8 cellular contexts compared by ENCODE assay signal in genomic region chrX:52923781-52924241, GRCh38. TPM values are rescaled to one million over a fixed set of nuclear protein-coding genes. Genes with fewer than 3 reads are reported as not detected.
DNase-seq lines count a peak whose midpoint lies in the region; ATAC-seq and TF ChIP-seq lines count a peak whose summit lies in the region.

No MANE protein-coding gene starts in this region.

- intact Hi-C loops in gastrocnemius medialis (cut with DNase I; ENCODE audit: low total_unique reads): no loop called here

- no peak for TF ChIP-seq POLR2A in gastrocnemius medialis (IDR thresholded peaks at IDR 0.05)

- TF ChIP-seq CTCF in AG10803 (conservative IDR thresholded peaks at IDR 0.05; ENCODE audit: low read length) (no peak), choroid plexus epithelial cell (conservative IDR thresholded peaks at IDR 0.05; ENCODE audit: low read depth, low read length) (no peak), gastrocnemius medialis (IDR thresholded peaks at IDR 0.05 in 4 of 5, conservative IDR thresholded peaks at IDR 0.05 in 1 of 5) (no peak)

- ATAC-seq in GM19463 (IDR thresholded peaks at IDR 0.05; ENCODE audit: unreplicated experiment) (peak; percentile 45), gastrocnemius medialis (peak; percentile 62 to 66)
- ATAC-seq in activated T-cell treated with anti-CD3 and anti-CD28 coated beads, Interleukin-2, amount 50 U/mL, for 72 hours (replicated peaks in 1 of 2): no peak

- H3K9me3 Mint-ChIP-seq in activated T-cell treated with anti-CD3 and anti-CD28 coated beads, Interleukin-2, amount 50 U/mL, for 72 hours: no peaks in the 10 kb centered on the region

- H3K27ac ChIP-seq in gastrocnemius medialis: peak overlapping the region; percentile 54 to 94 (median 68)

- in situ Hi-C loops in gastrocnemius medialis (cut with MboI; ENCODE audit: low sequenced_read_pairs in 4 of 4): loop anchor here in 1 of 4 donors (25.0 kb wide), 1 partner anchor 662 kb away; no protein-coding TSS in a partner anchor

- no peaks in the 10 kb centered on the region for H3K9me3 ChIP-seq in gastrocnemius medialis

- H3K4me3 Mint-ChIP-seq in activated T-cell treated with anti-CD3 and anti-CD28 coated beads, Interleukin-2, amount 50 U/mL, for 72 hours: no peak overlapping the region

- H3K4me1 ChIP-seq in gastrocnemius medialis: peaks cover 8 to 13% of the 10 kb centered on the region in 2 donors

- peaks cover 6% of the 10 kb centered on the region for H3K4me1 Mint-ChIP-seq in activated T-cell treated with anti-CD3 and anti-CD28 coated beads, Interleukin-2, amount 50 U/mL, for 72 hours (ENCODE audit: low read depth)

- no peaks in the 10 kb centered on the region for H3K36me3 Mint-ChIP-seq in activated T-cell treated with anti-CD3 and anti-CD28 coated beads, Interleukin-2, amount 50 U/mL, for 72 hours (ENCODE audit: insufficient read depth in 2 of 2)

- H3K27me3 Mint-ChIP-seq in activated T-cell treated with anti-CD3 and anti-CD28 coated beads, Interleukin-2, amount 50 U/mL, for 72 hours (ENCODE audit: low read depth): peaks cover 27% of the 10 kb centered on the region

- H3K27ac Mint-ChIP-seq in activated T-cell treated with anti-CD3 and anti-CD28 coated beads, Interleukin-2, amount 50 U/mL, for 72 hours: no peak overlapping the region

- DNase-seq in AG10803 (ENCODE audit: low read depth) (peak; percentile 38), HK-2 (ENCODE audit: unreplicated experiment) (peak; percentile 36), choroid plexus epithelial cell (ENCODE audit: low read depth) (peak; percentile 62), gastrocnemius medialis (peak; percentile 21 to 60), 8988T (no peak), SHP77 treated with DMSO at 0.1 percent for 48 hours (lab: John Stamatoyannopoulos, UW) (no peak)
- no peak for DNase-seq in activated T-cell treated with anti-CD3 and anti-CD28 coated beads, Interleukin-2, amount 50 U/mL, for 72 hours

- no peaks in the 10 kb centered on the region for H3K27me3 ChIP-seq in gastrocnemius medialis

- H3K4me3 ChIP-seq in AG10803 (ENCODE audit: low read length): no peak overlapping the region
- H3K4me3 ChIP-seq in choroid plexus epithelial cell (ENCODE audit: low read depth, low read length): no peak overlapping the region
- H3K4me3 ChIP-seq in gastrocnemius medialis: no peak overlapping the region

- no peaks in the 10 kb centered on the region for H3K36me3 ChIP-seq in gastrocnemius medialis

RNA-seq across cellular contexts. Expression of gene FAM156B, which starts 26.7 kb away (rescaled TPM):
- total RNA-seq in gastrocnemius medialis: 1 to 10 TPM in 2 of 4 donors, under 1 TPM in 2; 0.13 to 7.8 (median 0.85) TPM
- total RNA-seq in activated T-cell treated with anti-CD3 and anti-CD28 coated beads, Interleukin-2, amount 50 U/mL, for 72 hours: 10 to 100 TPM; 14.6 to 20.3 TPM

RNA-seq across cellular contexts. Expression of gene FAM156A, which starts 34.5 kb away (rescaled TPM):
- 10 to 100 TPM in 1 of 4 donors, 1 to 10 TPM in 3; 1.7 to 14.0 (median 4.9) TPM for total RNA-seq in gastrocnemius medialis
- total RNA-seq in activated T-cell treated with anti-CD3 and anti-CD28 coated beads, Interleukin-2, amount 50 U/mL, for 72 hours: 10 to 100 TPM; 23.2 to 23.8 TPM

RNA-seq across cellular contexts. Expression of gene XAGE3, which starts 55.9 kb away (rescaled TPM):
- total RNA-seq in gastrocnemius medialis: not detected
- not detected for total RNA-seq in activated T-cell treated with anti-CD3 and anti-CD28 coated beads, Interleukin-2, amount 50 U/mL, for 72 hours

Comparison
In these comparisons a context has a peak if more than half of its experiments do, and no peak if none do; other contexts are left out.
1. DNase-seq: peak in AG10803 (single experiment), HK-2 (single experiment), choroid plexus epithelial cell (single experiment) and gastrocnemius medialis (2 of 2); none in 8988T (single experiment), activated T-cell treated with anti-CD3 and anti-CD28 coated beads, Interleukin-2, amount 50 U/mL, for 72 hours (0 of 2) and SHP77 treated with DMSO at 0.1 percent for 48 hours (single experiment).
2. ATAC-seq: peak in GM19463 (single experiment) and gastrocnemius medialis (2 of 2); none in activated T-cell treated with anti-CD3 and anti-CD28 coated beads, Interleukin-2, amount 50 U/mL, for 72 hours (0 of 2).